ENCODE assay signal across 1 cellular context in the genomic region with DNA sequence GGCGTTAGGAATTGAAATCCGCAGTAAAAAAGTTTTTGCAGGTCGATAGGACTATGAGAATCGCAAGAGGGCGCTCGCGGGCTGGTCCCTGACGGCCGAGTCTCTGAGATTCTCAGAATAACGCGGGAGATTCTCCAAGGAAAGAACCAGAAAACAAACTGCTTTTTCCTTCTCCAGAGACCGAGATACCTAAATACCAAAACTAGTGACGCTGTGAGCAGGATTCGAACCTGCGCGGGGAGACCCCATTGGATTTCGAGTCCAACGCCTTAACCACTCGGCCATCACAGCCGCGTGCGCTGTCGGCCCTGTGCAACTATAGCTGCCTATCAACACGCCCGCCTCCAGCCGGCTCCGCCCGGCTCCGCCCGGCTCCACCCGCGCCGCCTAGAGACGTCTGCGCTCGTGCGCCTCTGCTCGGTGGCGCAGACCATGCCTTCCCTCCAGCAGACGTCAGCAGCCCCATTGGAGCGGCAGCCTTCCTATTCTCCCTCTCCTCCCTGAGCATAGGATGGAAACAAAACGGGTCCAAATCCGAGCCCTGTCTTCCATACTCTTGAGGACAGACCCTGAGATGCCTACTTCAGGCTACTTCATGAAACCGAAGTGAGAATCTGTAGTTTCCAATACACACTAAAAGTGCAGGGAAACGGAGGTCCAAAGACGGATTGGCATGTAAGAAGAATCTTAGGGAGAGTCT.
TF ChIP-seq lines count a peak whose summit lies in the region.

No MANE protein-coding gene starts in this region.

TF ChIP-seq in WTC11, 78 proteins besides CTCF, POLR2A, EP300 and RAD21 (continued from another document):
- TF ChIP-seq, protein P1, sequence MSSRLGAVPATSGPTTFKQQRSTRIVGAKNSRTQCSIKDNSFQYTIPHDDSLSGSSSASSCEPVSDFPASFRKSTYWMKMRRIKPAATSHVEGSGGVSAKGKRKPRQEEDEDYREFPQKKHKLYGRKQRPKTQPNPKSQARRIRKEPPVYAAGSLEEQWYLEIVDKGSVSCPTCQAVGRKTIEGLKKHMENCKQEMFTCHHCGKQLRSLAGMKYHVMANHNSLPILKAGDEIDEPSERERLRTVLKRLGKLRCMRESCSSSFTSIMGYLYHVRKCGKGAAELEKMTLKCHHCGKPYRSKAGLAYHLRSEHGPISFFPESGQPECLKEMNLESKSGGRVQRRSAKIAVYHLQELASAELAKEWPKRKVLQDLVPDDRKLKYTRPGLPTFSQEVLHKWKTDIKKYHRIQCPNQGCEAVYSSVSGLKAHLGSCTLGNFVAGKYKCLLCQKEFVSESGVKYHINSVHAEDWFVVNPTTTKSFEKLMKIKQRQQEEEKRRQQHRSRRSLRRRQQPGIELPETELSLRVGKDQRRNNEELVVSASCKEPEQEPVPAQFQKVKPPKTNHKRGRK (CRISPR knock-in tag; IDR thresholded peaks at IDR 0.05; ENCODE audit: borderline replicate concordance): no peak
- TF ChIP-seq ZNF232 (CRISPR knock-in tag; IDR thresholded peaks at IDR 0.05) (peak; percentile 19; the same call in 1 of the 2 replicates), TEAD1 (CRISPR knock-in tag; IDR thresholded peaks at IDR 0.05) (peak; percentile 89; the same call in 1 of the 2 replicates)
- TF ChIP-seq, protein P2, sequence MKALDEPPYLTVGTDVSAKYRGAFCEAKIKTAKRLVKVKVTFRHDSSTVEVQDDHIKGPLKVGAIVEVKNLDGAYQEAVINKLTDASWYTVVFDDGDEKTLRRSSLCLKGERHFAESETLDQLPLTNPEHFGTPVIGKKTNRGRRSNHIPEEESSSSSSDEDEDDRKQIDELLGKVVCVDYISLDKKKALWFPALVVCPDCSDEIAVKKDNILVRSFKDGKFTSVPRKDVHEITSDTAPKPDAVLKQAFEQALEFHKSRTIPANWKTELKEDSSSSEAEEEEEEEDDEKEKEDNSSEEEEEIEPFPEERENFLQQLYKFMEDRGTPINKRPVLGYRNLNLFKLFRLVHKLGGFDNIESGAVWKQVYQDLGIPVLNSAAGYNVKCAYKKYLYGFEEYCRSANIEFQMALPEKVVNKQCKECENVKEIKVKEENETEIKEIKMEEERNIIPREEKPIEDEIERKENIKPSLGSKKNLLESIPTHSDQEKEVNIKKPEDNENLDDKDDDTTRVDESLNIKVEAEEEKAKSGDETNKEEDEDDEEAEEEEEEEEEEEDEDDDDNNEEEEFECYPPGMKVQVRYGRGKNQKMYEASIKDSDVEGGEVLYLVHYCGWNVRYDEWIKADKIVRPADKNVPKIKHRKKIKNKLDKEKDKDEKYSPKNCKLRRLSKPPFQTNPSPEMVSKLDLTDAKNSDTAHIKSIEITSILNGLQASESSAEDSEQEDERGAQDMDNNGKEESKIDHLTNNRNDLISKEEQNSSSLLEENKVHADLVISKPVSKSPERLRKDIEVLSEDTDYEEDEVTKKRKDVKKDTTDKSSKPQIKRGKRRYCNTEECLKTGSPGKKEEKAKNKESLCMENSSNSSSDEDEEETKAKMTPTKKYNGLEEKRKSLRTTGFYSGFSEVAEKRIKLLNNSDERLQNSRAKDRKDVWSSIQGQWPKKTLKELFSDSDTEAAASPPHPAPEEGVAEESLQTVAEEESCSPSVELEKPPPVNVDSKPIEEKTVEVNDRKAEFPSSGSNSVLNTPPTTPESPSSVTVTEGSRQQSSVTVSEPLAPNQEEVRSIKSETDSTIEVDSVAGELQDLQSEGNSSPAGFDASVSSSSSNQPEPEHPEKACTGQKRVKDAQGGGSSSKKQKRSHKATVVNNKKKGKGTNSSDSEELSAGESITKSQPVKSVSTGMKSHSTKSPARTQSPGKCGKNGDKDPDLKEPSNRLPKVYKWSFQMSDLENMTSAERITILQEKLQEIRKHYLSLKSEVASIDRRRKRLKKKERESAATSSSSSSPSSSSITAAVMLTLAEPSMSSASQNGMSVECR (CRISPR knock-in tag; IDR thresholded peaks at IDR 0.05; ENCODE audit: borderline replicate concordance): peak; percentile 31; the same call in 1 of the 2 replicates
